In the genomic region with DNA sequence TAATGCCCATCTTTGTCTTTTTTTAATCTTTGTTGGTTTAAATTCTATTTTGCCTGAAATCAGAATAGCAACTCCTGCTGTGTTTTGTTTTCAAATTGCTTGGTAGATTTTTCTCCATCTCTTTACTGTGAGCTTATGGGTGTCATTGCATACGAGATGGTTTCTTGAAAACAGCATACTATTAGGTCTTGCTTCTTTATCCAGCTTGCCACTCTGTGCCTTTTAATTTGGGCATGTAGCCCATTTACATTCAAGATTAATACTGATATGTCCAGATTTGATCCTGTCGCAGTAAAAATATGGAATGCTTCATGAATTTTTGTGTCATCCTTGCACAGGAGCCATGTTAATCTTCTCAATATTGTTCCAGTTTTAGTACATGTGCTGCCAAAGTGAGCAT, we compare ENCODE assay signal across 1 cellular context.
"Had no signal": no experiment of that assay in that cellular context is flagged by ENCODE, and none has a peak within 500 bp of the region (broad histone marks: within the 10 kb centered on the region; RNA-seq: fewer than 3 reads in every experiment).

No MANE protein-coding gene starts in this region.

- H3K36me3 ChIP-seq: MG63 had no signal

- H3K9me3 ChIP-seq: MG63 had no signal

- H3K4me3 ChIP-seq: MG63 had no signal
